In genomic region chr9:128190516-128191405, GRCh38 we compare ENCODE assay signal across 6 cellular contexts.
A peak's percentile ranks its signal among the peaks of the same experiment; 100 is the strongest.
DNase-seq lines count a peak whose midpoint lies in the region; ATAC-seq lines count a peak whose summit lies in the region.

No MANE protein-coding gene starts in this region.

- peak overlapping the region; percentile 81 for H3K27ac ChIP-seq in layer of hippocampus (ENCODE audit: low read depth, low read length)

- ATAC-seq in GM19467 (IDR thresholded peaks at IDR 0.05; ENCODE audit: unreplicated experiment), result no peak

- H3K27me3 ChIP-seq in layer of hippocampus (ENCODE audit: control insufficient read depth, insufficient read depth, low read length), result no peaks in the 10 kb centered on the region

- DNase-seq in activated CD4-positive, alpha-beta T cell treated with anti-CD3 and anti-CD28 coated beads for 48 hours, result peak; percentile 15
- no peak for DNase-seq in activated CD4-positive, alpha-beta T cell treated with anti-CD3 and anti-CD28 coated beads, Interleukin-2, amount 50 U/mL, for 4 hours
- DNase-seq in T1000 (lab: John Stamatoyannopoulos, UW) (peak; percentile 40), NCI-H2227 (lab: John Stamatoyannopoulos, UW; ENCODE audit: unreplicated experiment) (no peak)

Comparison
In these comparisons a context has a peak if more than half of its experiments do, and no peak if none do; other contexts are left out.
1. DNase-seq: peak in activated CD4-positive, alpha-beta T cell treated with anti-CD3 and anti-CD28 coated beads for 48 hours (single experiment) and T1000 (single experiment); none in activated CD4-positive, alpha-beta T cell treated with anti-CD3 and anti-CD28 coated beads, Interleukin-2, amount 50 U/mL, for 4 hours (0 of 2) and NCI-H2227 (single experiment).